ENCODE assay signal across 16 cellular contexts in the genomic region with DNA sequence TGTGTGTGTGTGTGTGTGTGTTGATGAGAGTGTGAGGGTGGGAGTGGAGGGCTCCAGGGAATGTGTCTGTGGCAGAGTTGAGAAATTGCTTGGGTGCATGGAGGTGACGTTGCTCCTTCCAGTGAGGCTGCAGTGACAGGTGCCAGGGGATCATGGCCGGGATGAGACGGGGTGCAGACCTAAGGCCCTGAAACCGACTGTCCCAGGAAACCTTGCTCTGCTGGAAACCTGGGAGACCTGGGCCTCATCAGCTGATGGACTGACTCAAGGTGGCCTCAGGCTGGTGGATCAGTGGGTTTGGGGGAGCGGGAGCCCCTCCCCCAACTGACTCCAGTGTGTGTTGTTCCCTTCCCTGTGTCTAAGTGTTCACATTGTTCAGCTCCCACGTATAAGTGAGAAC. TPM values are rescaled to one million over a fixed set of nuclear protein-coding genes. Genes with fewer than 3 reads are reported as not detected.
"Had no signal": no experiment of that assay in that cellular context is flagged by ENCODE, and none has a peak within 500 bp of the region (broad histone marks: within the 10 kb centered on the region; RNA-seq: fewer than 3 reads in every experiment).

No MANE protein-coding gene starts in this region.

- ATAC-seq: esophagus mucosa; heart left ventricle; mucosa of descending colon; naive thymus-derived CD8-positive, alpha-beta T cell; pancreas; right cardiac atrium; upper lobe of right lung had no signal

- DNase-seq: cortex of kidney; effector memory CD4-positive, alpha-beta T cell; heart left ventricle; hippocampal formation; kidney glomerular epithelial cell; mucosa of descending colon; pancreas; right cardiac atrium; stimulated activated CD4-positive, alpha-beta T cell treated with anti-CD3 and anti-CD28 coated beads, Interleukin-2, amount 100 ng/mL, for 48 hours; stimulated activated naive CD4-positive, alpha-beta T cell treated with Interleukin-2 at 50 U/mL for 16 hours; tibial artery; upper lobe of right lung had no signal

RNA-seq across cellular contexts. Expression of gene INHBB, which starts 56.6 kb away (rescaled TPM):
- total RNA-seq: fibroblast of lung; naive thymus-derived CD8-positive, alpha-beta T cell; progenitor cell of endocrine pancreas had no signal
